Comparison of ENCODE assay signal across 21 cellular contexts in genomic region chr5:36273809-36274526, GRCh38. TPM values are rescaled to one million over a fixed set of nuclear protein-coding genes. Genes with fewer than 3 reads are reported as not detected.
DNase-seq lines count a peak whose midpoint lies in the region; ATAC-seq, FAIRE-seq and TF ChIP-seq lines count a peak whose summit lies in the region.
"Had no signal": no experiment of that assay in that cellular context is flagged by ENCODE, and none has a peak within 500 bp of the region (broad histone marks: within the 10 kb centered on the region; RNA-seq: fewer than 3 reads in every experiment).

No MANE protein-coding gene starts in this region.

- no peak overlapping the region for H3K9ac ChIP-seq in Loucy (ENCODE audit: low read depth, low read length, poor library complexity, severe bottlenecking)
- no peak overlapping the region for H3K9ac ChIP-seq in kidney (ENCODE audit: low read length in 2 of 2)
- H3K9ac ChIP-seq: KMS-11 had no signal

- 67% methylated on average over 6 of the region's 6 CpGs for WGBS in suprapubic skin
- 51 to 67% (median 52%) methylated on average over 6 of the region's 6 CpGs for WGBS in psoas muscle, 3 donors

- peaks cover 14% of the 10 kb centered on the region for H3K27me3 Mint-ChIP-seq in T-helper 2 cell treated with Interferon-gamma antibody and Interleukin-4, amounts not matched to agents 5 μg/mL and 100 μg/mL, for 36 hours (ENCODE audit: low read depth)

- H3F3A ChIP-seq in Loucy (ENCODE audit: low read depth), result no peaks in the 10 kb centered on the region

- no peaks in the 10 kb centered on the region for H3K4me1 Mint-ChIP-seq in T-helper 2 cell treated with Interferon-gamma antibody and Interleukin-4, amounts not matched to agents 5 μg/mL and 100 μg/mL, for 36 hours (ENCODE audit: low read depth)

- no peaks in the 10 kb centered on the region for H3K9me3 ChIP-seq in Loucy (ENCODE audit: insufficient read depth, low read depth, low read length)
- H3K9me3 ChIP-seq in suprapubic skin, result no peaks in the 10 kb centered on the region
- H3K9me3 ChIP-seq in kidney (ENCODE audit: control insufficient read depth in 1 of 2, low read length in 2 of 2), result no peaks in the 10 kb centered on the region
- H3K9me3 ChIP-seq in psoas muscle, result no peaks in the 10 kb centered on the region
- H3K9me3 ChIP-seq: BE2C, SJSA1, transverse colon had no signal

- no peak for ATAC-seq in psoas muscle

- no peak overlapping the region for H3K4me2 ChIP-seq in Loucy (ENCODE audit: low read depth, low read length, poor library complexity, severe bottlenecking)
- H3K4me2 ChIP-seq: KMS-11 had no signal

- no peaks in the 10 kb centered on the region for H3K9me3 Mint-ChIP-seq in T-helper 2 cell treated with Interferon-gamma antibody and Interleukin-4, amounts not matched to agents 5 μg/mL and 100 μg/mL, for 36 hours

- H3K4me3 Mint-ChIP-seq in T-helper 2 cell treated with Interferon-gamma antibody and Interleukin-4, amounts not matched to agents 5 μg/mL and 100 μg/mL, for 36 hours, result no peak overlapping the region

- H3K79me2 ChIP-seq in Loucy (ENCODE audit: insufficient read depth, low read length), result no peaks in the 10 kb centered on the region

- TF ChIP-seq POLR2A in suprapubic skin (IDR thresholded peaks at IDR 0.05), result no peak

- no peaks in the 10 kb centered on the region for H3K36me3 Mint-ChIP-seq in T-helper 2 cell treated with Interferon-gamma antibody and Interleukin-4, amounts not matched to agents 5 μg/mL and 100 μg/mL, for 36 hours (ENCODE audit: low read depth)

- TF ChIP-seq EP300 in suprapubic skin (IDR thresholded peaks at IDR 0.05), result no peak

- DNase-seq in OCI-M1 (lab: John Stamatoyannopoulos, UW) (peak; percentile 63), suprapubic skin (ENCODE audit: low spot score in 2 of 2) (no peak), kidney (no peak), HT-29 (ENCODE audit: low spot score) (no peak), psoas muscle (no peak)
- DNase-seq in T-helper 2 cell treated with Interferon-gamma antibody and Interleukin-4, amounts not matched to agents 5 μg/mL and 100 μg/mL, for 36 hours (ENCODE audit: low spot score), result no peak
- DNase-seq: activated CD4-positive, alpha-beta T cell treated with anti-CD3 and anti-CD28 coated beads for 48 hours; activated CD8-positive, alpha-beta memory T cell treated with anti-CD3 and anti-CD28 coated beads, Interleukin-2, amount 50 U/mL, for 48 hours; activated naive CD4-positive, alpha-beta T cell; anterior cingulate cortex; BE2C; islet precursor cell; NCI-H1436 treated with DMSO at 0.1 percent for 48 hours; NCI-H2227 treated with DMSO at 0.1 percent for 48 hours; NK-92 treated with Interleukin-12 subunit alpha and Interleukin-12 subunit beta, amount 100 ng/mL, for 24 hours; transverse colon had no signal

- H3K36me3 ChIP-seq in Loucy (ENCODE audit: insufficient read depth, low read length) (no peaks in the 10 kb centered on the region), suprapubic skin (no peaks in the 10 kb centered on the region), kidney (ENCODE audit: control insufficient read depth in 1 of 2, insufficient read depth in 2 of 2, low read length in 2 of 2) (no peaks in the 10 kb centered on the region), psoas muscle (ENCODE audit: insufficient read depth in 1 of 2, low read depth in 1 of 2) (no peaks in the 10 kb centered on the region)
- H3K36me3 ChIP-seq: BE2C, SJSA1, transverse colon had no signal

- peak overlapping the region; percentile 39 for H3K27ac ChIP-seq in layer of hippocampus (ENCODE audit: low read depth, low read length)
- peak overlapping the region; percentile 4 for H3K27ac ChIP-seq in suprapubic skin
- peak overlapping the region in 1 of 2 donors; percentile 17 for H3K27ac ChIP-seq in kidney (ENCODE audit: low read depth in 2 of 2, low read length in 2 of 2)
- no peak overlapping the region for H3K27ac ChIP-seq in psoas muscle
- H3K27ac ChIP-seq: KMS-11, SJSA1, transverse colon had no signal

- no peaks in the 10 kb centered on the region for H3K9me2 ChIP-seq in Loucy (replicated peaks; ENCODE audit: low read depth, low read length)

- H3K27ac Mint-ChIP-seq in T-helper 2 cell treated with Interferon-gamma antibody and Interleukin-4, amounts not matched to agents 5 μg/mL and 100 μg/mL, for 36 hours, result no peak overlapping the region

- no peak for FAIRE-seq in kidney (lab: Jason Lieb, UNC)
- FAIRE-seq: endometrium had no signal

- TF ChIP-seq CTCF in Loucy (conservative IDR thresholded peaks at IDR 0.05; ENCODE audit: low read length) (no peak), suprapubic skin (IDR thresholded peaks at IDR 0.05) (no peak), kidney (IDR thresholded peaks at IDR 0.05; ENCODE audit: borderline replicate concordance, extremely low read depth, insufficient read depth) (no peak), psoas muscle (IDR thresholded peaks at IDR 0.05) (no peak)

- H3K27me3 ChIP-seq in Loucy (ENCODE audit: insufficient read depth, low read length, poor library complexity, severe bottlenecking) (no peaks in the 10 kb centered on the region), layer of hippocampus (ENCODE audit: control insufficient read depth, insufficient read depth, low read length) (no peaks in the 10 kb centered on the region), suprapubic skin (no peaks in the 10 kb centered on the region), psoas muscle (ENCODE audit: insufficient read depth in 3 of 3, low read length in 2 of 3) (no peaks in the 10 kb centered on the region)
- H3K27me3 ChIP-seq: transverse colon had no signal

- H3K4me1 ChIP-seq in Loucy (ENCODE audit: insufficient read depth, low read length, poor library complexity, severe bottlenecking), result peaks cover 5% of the 10 kb centered on the region
- peaks cover 12% of the 10 kb centered on the region for H3K4me1 ChIP-seq in suprapubic skin
- peaks cover 0 to 5% of the 10 kb centered on the region in 2 donors for H3K4me1 ChIP-seq in kidney (ENCODE audit: control insufficient read depth in 1 of 2, insufficient read depth in 1 of 2, low read depth in 1 of 2, low read length in 2 of 2)
- peaks cover 17% of the 10 kb centered on the region for H3K4me1 ChIP-seq in psoas muscle
- H3K4me1 ChIP-seq: BE2C, SJSA1 had no signal

- H4K20me1 ChIP-seq in Loucy (ENCODE audit: insufficient read depth, low read length, poor library complexity, severe bottlenecking), result no peaks in the 10 kb centered on the region

- no peak overlapping the region for H3K4me3 ChIP-seq in Loucy (ENCODE audit: low read length, poor library complexity, severe bottlenecking)
- no peak overlapping the region for H3K4me3 ChIP-seq in suprapubic skin
- no peak overlapping the region for H3K4me3 ChIP-seq in kidney (ENCODE audit: low read length in 2 of 2)
- H3K4me3 ChIP-seq in psoas muscle, result no peak overlapping the region
- H3K4me3 ChIP-seq: SJSA1, transverse colon had no signal

- H2AFZ ChIP-seq in Loucy (ENCODE audit: low read length), result peak overlapping the region; percentile 30; the same call in 1 of the 2 replicates

- intact Hi-C loops in kidney (cut with DNase I), result no loop called here
- intact Hi-C loops in psoas muscle (cut with DNase I), result loop anchor here in 1 of 2 donors (10.0 kb wide), 1 partner anchor 121 kb away; no protein-coding TSS in a partner anchor

RNA-seq across cellular contexts. Expression of gene RANBP3L, which starts 27.7 kb away (rescaled TPM):
- total RNA-seq in suprapubic skin, result 1 to 10 TPM in 3 of 4 donors, under 1 TPM in 1; 0.95 to 2.8 (median 1.5) TPM
- total RNA-seq in kidney, result 7.1 TPM
- polyA plus RNA-seq in kidney (ENCODE audit: insufficient read depth, low read depth, low replicate concordance), result 8.7 TPM
- total RNA-seq in HT-29 (2014; rRNA removed; shearing (Covaris generic)), result not detected in 2 replicates
- total RNA-seq in psoas muscle, result under 1 TPM in 3 of 4 donors, not detected in 1; 0.17 to 0.58 (median 0.17) TPM
- under 1 TPM in 2 of 3 donors, not detected in 1; 0.04 to 0.34 TPM for polyA plus RNA-seq in psoas muscle
- total RNA-seq: SJSA1 had no signal

RNA-seq across cellular contexts. Expression of gene NADK2, which starts 32.2 kb away (rescaled TPM):
- total RNA-seq in suprapubic skin (10 to 100 TPM; 12.3 to 18.4 (median 15.7) TPM), kidney (27.9 TPM), psoas muscle (10 to 100 TPM; 30.8 to 46.6 (median 35.2) TPM)
- polyA plus RNA-seq in kidney (ENCODE audit: insufficient read depth, low read depth, low replicate concordance) (15.4 TPM), psoas muscle (10 to 100 TPM; 13.4 to 31.7 (median 18.4) TPM)
- 12.7 and 13.1 TPM in 2 replicates for total RNA-seq in HT-29 (2014; rRNA removed; shearing (Covaris generic))
